Comparison of ENCODE assay signal across 20 cellular contexts in the genomic region with DNA sequence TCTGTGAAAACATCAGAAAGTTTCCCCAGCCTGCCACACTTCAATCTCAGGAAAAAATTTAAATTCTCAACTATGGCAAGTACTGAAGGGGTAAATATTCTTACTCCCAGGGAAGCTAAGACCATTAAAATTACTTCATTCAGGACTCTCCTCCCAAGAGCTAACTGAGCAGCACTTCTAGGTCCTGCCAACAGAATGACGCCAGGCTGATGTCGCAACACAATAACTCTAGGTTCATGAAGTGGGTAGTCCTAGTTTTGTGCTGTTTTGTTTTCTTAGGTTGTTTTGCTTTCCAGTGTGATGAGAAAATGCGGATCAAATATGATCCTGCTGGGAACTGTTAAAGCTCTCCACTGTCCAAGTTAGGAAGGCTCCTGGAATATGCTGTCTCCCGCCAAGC.
A peak's percentile ranks its signal among the peaks of the same experiment; 100 is the strongest.
DNase-seq lines count a peak whose midpoint lies in the region; ATAC-seq, FAIRE-seq and TF ChIP-seq lines count a peak whose summit lies in the region.
"Had no signal": no experiment of that assay in that cellular context is flagged by ENCODE, and none has a peak within 500 bp of the region (broad histone marks: within the 10 kb centered on the region; RNA-seq: fewer than 3 reads in every experiment).

No MANE protein-coding gene starts in this region.

- no peak overlapping the region for H3K27ac ChIP-seq in A673 (ENCODE audit: low read depth, low read length, poor library complexity, severe bottlenecking)
- no peak overlapping the region for H3K27ac ChIP-seq in K562 (ENCODE audit: extremely low read depth, low read depth, low read length)
- H3K27ac ChIP-seq in left lung: no peak overlapping the region
- H3K27ac ChIP-seq: pancreas had no signal

- no peak overlapping the region for H3K9ac ChIP-seq in K562 (ENCODE audit: insufficient read depth in 1 of 2, low read depth in 2 of 2, low read length in 2 of 2)

- no peaks in the 10 kb centered on the region for H3K9me3 ChIP-seq in A673 (ENCODE audit: low read depth, low read length, poor library complexity, severe bottlenecking)
- H3K9me3 ChIP-seq in K562 (replicated peaks; ENCODE audit: control insufficient read depth, insufficient read depth, low read depth, low read length): no peaks in the 10 kb centered on the region
- no peaks in the 10 kb centered on the region for H3K9me3 ChIP-seq in left lung
- H3K9me3 ChIP-seq: pancreas had no signal

- no peak overlapping the region for H3K4me2 ChIP-seq in K562 (ENCODE audit: insufficient read depth, low read length)

- CTCF ChIA-PET in A673 (lab: Charles Lee): no interaction called here
- CTCF ChIA-PET in K562 (lab: Yijun Ruan, JAX; ENCODE audit: low intra/inter-chr PET ratio): no interaction called here

- BruUV-seq in A673 (replicated peaks; lab: Mats Ljungman, UMichigan) (no TSS peak), K562 (replicated peaks; lab: Mats Ljungman, UMichigan) (no TSS peak)

- H3K36me3 ChIP-seq in A673 (ENCODE audit: insufficient read depth, low read length, poor library complexity, severe bottlenecking): no peaks in the 10 kb centered on the region
- no peaks in the 10 kb centered on the region for H3K36me3 ChIP-seq in K562 (ENCODE audit: control insufficient read depth, insufficient read depth, low read length)
- no peaks in the 10 kb centered on the region for H3K36me3 ChIP-seq in left lung
- H3K36me3 ChIP-seq: pancreas had no signal

- whole genome bisulfite sequencing in K562 (ENCODE audit: insufficient coverage, low coverage, missing lambda C conversion rate): 0% methylated on average over 4 of the region's 4 CpGs

- H3K4me3 ChIP-seq in A673 (ENCODE audit: low read depth, low read length, poor library complexity, severe bottlenecking) (no peak overlapping the region), K562 (no peak overlapping the region), left lung (no peak overlapping the region)
- H3K4me3 ChIP-seq: pancreas had no signal

- no peak overlapping the region for H2AFZ ChIP-seq in K562 (ENCODE audit: low read depth, low read length)

- no peak for TF ChIP-seq EP300 in K562 (IDR thresholded peaks at IDR 0.05; ENCODE audit: low read length)

- TF ChIP-seq CTCF in A673 (conservative IDR thresholded peaks at IDR 0.05; ENCODE audit: low read depth, low read length): no peak
- no peak for TF ChIP-seq CTCF in K562 (IDR thresholded peaks at IDR 0.05 in 2 of 3, conservative IDR thresholded peaks at IDR 0.05 in 1 of 3; ENCODE audit: insufficient read depth in 2 of 3, low read depth in 1 of 3, low read length in 3 of 3)
- no peak for TF ChIP-seq CTCF in left lung (IDR thresholded peaks at IDR 0.05)
- TF ChIP-seq CTCF in nephron progenitor cell (IDR thresholded peaks at IDR 0.05): no peak

- no peaks in the 10 kb centered on the region for H3K9me3 Mint-ChIP-seq in nephron progenitor cell
- H3K9me3 Mint-ChIP-seq: activated T-cell treated with anti-CD3 and anti-CD28 coated beads, Interleukin-2, amount 50 U/mL, for 24 hours had no signal

- in situ Hi-C loops in K562 (cut with MboI): no loop called here

- no peaks in the 10 kb centered on the region for H3K79me2 ChIP-seq in K562 (ENCODE audit: control insufficient read depth, insufficient read depth, low read length)

- H3K27me3 Mint-ChIP-seq in nephron progenitor cell (ENCODE audit: low read depth, poor library complexity): no peaks in the 10 kb centered on the region
- H3K27me3 Mint-ChIP-seq: activated T-cell treated with anti-CD3 and anti-CD28 coated beads, Interleukin-2, amount 50 U/mL, for 24 hours; stimulated activated memory B cell treated with anti-CD40 and anti-IgM and Interleukin-4, amounts not matched to agents 10 μg/mL and 1 μg/mL and 100 μg/mL, for 72 hours had no signal

- no peaks in the 10 kb centered on the region for H3K4me1 ChIP-seq in A673 (ENCODE audit: insufficient read depth, low read length, poor library complexity, severe bottlenecking)
- H3K4me1 ChIP-seq in K562 (replicated peaks in 1 of 2; ENCODE audit: control insufficient read depth in 2 of 2, insufficient read depth in 2 of 2, low read length in 2 of 2): no peaks in the 10 kb centered on the region
- H3K4me1 ChIP-seq in left lung: no peaks in the 10 kb centered on the region
- H3K4me1 ChIP-seq: pancreas had no signal

- TF ChIP-seq RAD21 in K562 (CRISPR knock-in tag; conservative IDR thresholded peaks at IDR 0.05 in 1 of 2, IDR thresholded peaks at IDR 0.05 in 1 of 2): no peak

- no peak for FAIRE-seq in K562 (lab: Jason Lieb, UNC)
- FAIRE-seq: endometrium, pancreas had no signal

- no peaks in the 10 kb centered on the region for H3K27me3 ChIP-seq in A673 (replicated peaks; ENCODE audit: insufficient read depth, low read depth, low read length, poor library complexity)
- H3K27me3 ChIP-seq in K562 (ENCODE audit: control insufficient read depth in 2 of 2, insufficient read depth in 2 of 2, low read length in 2 of 2): peaks cover 0 to 3% of the 10 kb centered on the region in 2 experiments; a peak in 1 of 5 replicates
- no peaks in the 10 kb centered on the region for H3K27me3 ChIP-seq in left lung
- H3K27me3 ChIP-seq: pancreas had no signal

- no peaks in the 10 kb centered on the region for H3K9me1 ChIP-seq in K562 (ENCODE audit: control insufficient read depth, insufficient read depth, low read length)

- H3K4me1 Mint-ChIP-seq in nephron progenitor cell: peaks cover 6% of the 10 kb centered on the region
- H3K4me1 Mint-ChIP-seq: mesothelial cell of epicardium; stimulated activated memory B cell treated with anti-CD40 and anti-IgM and Interleukin-4, amounts not matched to agents 10 μg/mL and 1 μg/mL and 100 μg/mL, for 72 hours had no signal

- H3K27ac Mint-ChIP-seq in nephron progenitor cell: no peak overlapping the region
- H3K27ac Mint-ChIP-seq: activated T-cell treated with anti-CD3 and anti-CD28 coated beads, Interleukin-2, amount 50 U/mL, for 24 hours; mesothelial cell of epicardium; stimulated activated memory B cell treated with anti-CD40 and anti-IgM and Interleukin-4, amounts not matched to agents 10 μg/mL and 1 μg/mL and 100 μg/mL, for 72 hours had no signal

- intact Hi-C loops in A673 (cut with micrococcal nuclease; ENCODE audit: unreplicated experiment) (no loop called here), K562 (cut with micrococcal nuclease) (no loop called here), left lung (cut with DNase I) (no loop called here)

- ATAC-seq in K562 (no peak), left lung (peak; percentile 93)
- ATAC-seq: stimulated activated memory B cell treated with anti-CD40 and anti-IgM and Interleukin-4, amounts not matched to agents 10 μg/mL and 1 μg/mL and 100 μg/mL, for 72 hours had no signal

- H3K36me3 Mint-ChIP-seq in nephron progenitor cell (ENCODE audit: low read depth): no peaks in the 10 kb centered on the region
- H3K36me3 Mint-ChIP-seq: mesothelial cell of epicardium; stimulated activated memory B cell treated with anti-CD40 and anti-IgM and Interleukin-4, amounts not matched to agents 10 μg/mL and 1 μg/mL and 100 μg/mL, for 72 hours had no signal

- H4K20me1 ChIP-seq in K562 (replicated peaks; ENCODE audit: control insufficient read depth, insufficient read depth, low read length): no peaks in the 10 kb centered on the region

- POLR2A ChIA-PET in A673 (lab: Charles Lee; ENCODE audit: low non-redundant PET) (no interaction called here), K562 (lab: Yijun Ruan, JAX) (no interaction called here)

- H3K4me3 Mint-ChIP-seq in nephron progenitor cell: no peak overlapping the region
- H3K4me3 Mint-ChIP-seq: activated T-cell treated with anti-CD3 and anti-CD28 coated beads, Interleukin-2, amount 50 U/mL, for 24 hours; mesothelial cell of epicardium; stimulated activated memory B cell treated with anti-CD40 and anti-IgM and Interleukin-4, amounts not matched to agents 10 μg/mL and 1 μg/mL and 100 μg/mL, for 72 hours had no signal

- DNase-seq in A673 (ENCODE audit: low spot score) (peak; percentile 4), LHCN-M2 (ENCODE audit: low read depth) (peak; percentile 8), K562 (ENCODE audit: extremely low read depth in 1 of 4, low spot score in 3 of 4) (no peak), left lung (peak in 1 of 2 donors; percentile 68), nephron progenitor cell (no peak), hepatic stellate cell (ENCODE audit: low spot score) (no peak), NCI-H1694 (lab: John Stamatoyannopoulos, UW) (no peak)
- no peak for DNase-seq in stimulated activated CD4-positive, alpha-beta T cell treated with anti-CD3 and anti-CD28 coated beads, Interleukin-4, amount 100 ng/mL, for 24 hours
- DNase-seq: activated CD4-positive, alpha-beta T cell treated with anti-CD3 and anti-CD28 coated beads for 1 hour; activated T-cell treated with anti-CD3 and anti-CD28 coated beads, Interleukin-2, amount 50 U/mL, for 24 hours; anterior cingulate cortex; DMS79 treated with DMSO at 0.1 percent for 48 hours; NCI-H2081 treated with DMSO at 0.1 percent for 48 hours; NK-92 treated with Interleukin-12 subunit alpha and Interleukin-12 subunit beta, amount 100 ng/mL, for 24 hours; pancreas; stimulated activated CD4-positive, alpha-beta T cell treated with anti-CD3 and anti-CD28 coated beads, Interleukin-2, amount 100 ng/mL, for 48 hours; SW 1271 had no signal

- TF ChIP-seq POLR2A in K562 (conservative IDR thresholded peaks at IDR 0.05): no peak

TF ChIP-seq in K562, 482 proteins besides CTCF, POLR2A, EP300 and RAD21 (continues in another document):
- TF ChIP-seq MED1 (CRISPR knock-in tag; IDR thresholded peaks at IDR 0.05; ENCODE audit: borderline replicate concordance): no peak
- no peak for TF ChIP-seq DNMT1 (IDR thresholded peaks at IDR 0.05)
- no peak for TF ChIP-seq ZNF696 (CRISPR knock-in tag; conservative IDR thresholded peaks at IDR 0.05)
- TF ChIP-seq SRSF3 (IDR thresholded peaks at IDR 0.05; ENCODE audit: insufficient read depth, low read length): no peak
- TF ChIP-seq, protein P1, sequence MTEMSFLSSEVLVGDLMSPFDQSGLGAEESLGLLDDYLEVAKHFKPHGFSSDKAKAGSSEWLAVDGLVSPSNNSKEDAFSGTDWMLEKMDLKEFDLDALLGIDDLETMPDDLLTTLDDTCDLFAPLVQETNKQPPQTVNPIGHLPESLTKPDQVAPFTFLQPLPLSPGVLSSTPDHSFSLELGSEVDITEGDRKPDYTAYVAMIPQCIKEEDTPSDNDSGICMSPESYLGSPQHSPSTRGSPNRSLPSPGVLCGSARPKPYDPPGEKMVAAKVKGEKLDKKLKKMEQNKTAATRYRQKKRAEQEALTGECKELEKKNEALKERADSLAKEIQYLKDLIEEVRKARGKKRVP (CRISPR knock-in tag; IDR thresholded peaks at IDR 0.05): no peak
- no peak for TF ChIP-seq CEBPG (CRISPR knock-in tag; IDR thresholded peaks at IDR 0.05)
- peak in 1 of 2 experiments; percentile 42; a peak in 1 of 4 replicates for TF ChIP-seq CEBPG (tag; conservative IDR thresholded peaks at IDR 0.05 in 1 of 2, IDR thresholded peaks at IDR 0.05 in 1 of 2)

Comparison
In these comparisons a context has a peak if more than half of its experiments do, and no peak if none do; other contexts are left out.
1. DNase-seq: peak in A673 (single experiment) and LHCN-M2 (single experiment); none in K562 (0 of 4), nephron progenitor cell (single experiment), stimulated activated CD4-positive, alpha-beta T cell treated with anti-CD3 and anti-CD28 coated beads, Interleukin-4, amount 100 ng/mL, for 24 hours (single experiment), hepatic stellate cell (single experiment) and NCI-H1694 (single experiment).